In genomic region chr16:88569614-88569984, GRCh38 we compare ENCODE assay signal across 8 cellular contexts.
A peak's percentile ranks its signal among the peaks of the same experiment; 100 is the strongest.
DNase-seq lines count a peak whose midpoint lies in the region; ATAC-seq lines count a peak whose summit lies in the region.

No MANE protein-coding gene starts in this region.

- H3K4me3 ChIP-seq in iPS-20b (ENCODE audit: low read length): peak overlapping the region; percentile 96

- H3K36me3 ChIP-seq in iPS-20b (ENCODE audit: insufficient read depth, low read depth, low read length): peaks cover 17% of the 10 kb centered on the region; the same call in 1 of the 2 replicates

- H3K27me3 ChIP-seq in iPS-20b (ENCODE audit: insufficient read depth, low read length): no peaks in the 10 kb centered on the region

- no peaks in the 10 kb centered on the region for H3K9me3 Mint-ChIP-seq in activated naive CD8-positive, alpha-beta T cell treated with anti-CD3 and anti-CD28 coated beads, Interleukin-2, amount 50 U/mL, for 24 hours

- H3K9ac ChIP-seq in iPS-20b (ENCODE audit: low read depth, low read length): peak overlapping the region; percentile 92; the same call in 1 of the 2 replicates

- peaks cover 50% of the 10 kb centered on the region for H3K4me1 Mint-ChIP-seq in activated naive CD8-positive, alpha-beta T cell treated with anti-CD3 and anti-CD28 coated beads, Interleukin-2, amount 50 U/mL, for 24 hours

- H3K9me3 ChIP-seq in iPS-20b (ENCODE audit: insufficient read depth, low read depth, low read length): no peaks in the 10 kb centered on the region

- H3K4me1 ChIP-seq in iPS-20b (ENCODE audit: insufficient read depth, low read length): peaks cover 8% of the 10 kb centered on the region; the same call in 1 of the 2 replicates

- peaks cover 21% of the 10 kb centered on the region for H3K36me3 Mint-ChIP-seq in activated naive CD8-positive, alpha-beta T cell treated with anti-CD3 and anti-CD28 coated beads, Interleukin-2, amount 50 U/mL, for 24 hours (ENCODE audit: low read depth)

- H3K27me3 Mint-ChIP-seq in activated naive CD8-positive, alpha-beta T cell treated with anti-CD3 and anti-CD28 coated beads, Interleukin-2, amount 50 U/mL, for 24 hours: peaks cover 1% of the 10 kb centered on the region

- ATAC-seq in GM19328 (IDR thresholded peaks at IDR 0.05; ENCODE audit: unreplicated experiment) (peak; percentile 25), HG03457 (IDR thresholded peaks at IDR 0.05; ENCODE audit: unreplicated experiment) (peak; percentile 15)
- ATAC-seq in activated naive CD8-positive, alpha-beta T cell treated with anti-CD3 and anti-CD28 coated beads, Interleukin-2, amount 50 U/mL, for 24 hours: peak; percentile 16
- no peak for ATAC-seq in stimulated activated naive CD8-positive, alpha-beta T cell treated with anti-CD3 and anti-CD28 coated beads, Interleukin-15, Interleukin-2, amounts not matched to agents 100 U/mL and 50 U/mL, for 24 hours

- H3K27ac Mint-ChIP-seq in activated naive CD8-positive, alpha-beta T cell treated with anti-CD3 and anti-CD28 coated beads, Interleukin-2, amount 50 U/mL, for 24 hours: peak overlapping the region; percentile 92

- peak; percentile 37 for DNase-seq in AG08396 (ENCODE audit: low spot score)
- DNase-seq in activated naive CD8-positive, alpha-beta T cell treated with anti-CD3 and anti-CD28 coated beads, Interleukin-2, amount 50 U/mL, for 24 hours: no peak
- peak; percentile 19 for DNase-seq in stimulated activated naive CD8-positive, alpha-beta T cell treated with anti-CD3 and anti-CD28 coated beads, Interleukin-15, Interleukin-2, amounts not matched to agents 100 U/mL and 50 U/mL, for 24 hours
- DNase-seq in iPS-NIHi7 (ENCODE audit: extremely low spot score): no peak
- no peak for DNase-seq in midbrain (lab: John Stamatoyannopoulos, UW)

- no peak overlapping the region for H3K27ac ChIP-seq in iPS-20b (ENCODE audit: low read length)

- peak overlapping the region; percentile 89 for H3K4me3 Mint-ChIP-seq in activated naive CD8-positive, alpha-beta T cell treated with anti-CD3 and anti-CD28 coated beads, Interleukin-2, amount 50 U/mL, for 24 hours

Comparison
In these comparisons a context has a peak if more than half of its experiments do, and no peak if none do; other contexts are left out.
1. DNase-seq: peak in AG08396 (single experiment) and stimulated activated naive CD8-positive, alpha-beta T cell treated with anti-CD3 and anti-CD28 coated beads, Interleukin-15, Interleukin-2, amounts not matched to agents 100 U/mL and 50 U/mL, for 24 hours (single experiment); none in activated naive CD8-positive, alpha-beta T cell treated with anti-CD3 and anti-CD28 coated beads, Interleukin-2, amount 50 U/mL, for 24 hours (single experiment), iPS-NIHi7 (single experiment) and midbrain (single experiment).